ENCODE assay signal across 9 cellular contexts in the genomic region with DNA sequence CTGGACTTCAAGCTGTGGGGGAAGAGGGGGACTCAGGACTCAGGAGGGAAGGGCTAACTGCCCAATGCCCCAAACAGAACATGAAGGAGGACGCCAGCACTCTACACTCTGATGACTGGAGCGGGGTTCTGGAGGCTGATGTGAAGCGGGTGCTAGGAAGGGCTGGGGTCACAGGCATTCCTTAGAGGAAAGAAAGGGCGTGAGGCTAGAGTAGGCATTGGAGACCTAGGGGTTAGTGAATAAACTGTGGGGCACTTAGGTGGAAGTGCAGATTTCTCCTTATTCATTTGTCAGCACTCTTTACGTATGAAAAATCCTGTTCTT. TPM values are rescaled to one million over a fixed set of nuclear protein-coding genes. Genes with fewer than 3 reads are reported as not detected.
A peak's percentile ranks its signal among the peaks of the same experiment; 100 is the strongest.
DNase-seq lines count a peak whose midpoint lies in the region; ATAC-seq and TF ChIP-seq lines count a peak whose summit lies in the region.
"Had no signal": no experiment of that assay in that cellular context is flagged by ENCODE, and none has a peak within 500 bp of the region (broad histone marks: within the 10 kb centered on the region; RNA-seq: fewer than 3 reads in every experiment).

No MANE protein-coding gene starts in this region.

- TF ChIP-seq CTCF in activated B cell treated with CpG ODN at 0.5 μM for 24 hours (IDR thresholded peaks at IDR 0.05) (no peak), suprapubic skin (IDR thresholded peaks at IDR 0.05) (no peak), GM10248 (IDR thresholded peaks at IDR 0.05; ENCODE audit: control extremely low read depth, extremely low read depth, low read depth, missing control alignments) (no peak)

- POLR2A ChIA-PET in activated B cell treated with CpG ODN at 0.5 μM for 24 hours (lab: Charles Lee) (no interaction called here), GM10248 (lab: Yijun Ruan, JAX) (no interaction called here)

- H3K27ac ChIP-seq in suprapubic skin: peak overlapping the region; percentile 57
- H3K27ac ChIP-seq: WERI-Rb-1 had no signal

- intact Hi-C loops in activated B cell treated with CpG ODN at 0.5 μM for 24 hours (cut with micrococcal nuclease): loop anchor here (1.0 to 10.0 kb wide), 4 partner anchors 10 to 643 kb away; a partner anchor contains a TSS

- H3K27me3 Mint-ChIP-seq in activated naive CD8-positive, alpha-beta T cell: no peaks in the 10 kb centered on the region
- no peaks in the 10 kb centered on the region for H3K27me3 Mint-ChIP-seq in activated naive CD8-positive, alpha-beta T cell treated with anti-CD3 and anti-CD28 coated beads for 36 hours
- H3K27me3 Mint-ChIP-seq in activated B cell treated with CpG ODN at 0.5 μM for 24 hours: peaks cover 8% of the 10 kb centered on the region

- H3K4me3 ChIP-seq in suprapubic skin: peak overlapping the region; percentile 82

- peaks cover 32% of the 10 kb centered on the region for H3K4me1 ChIP-seq in suprapubic skin

- peaks cover 2% of the 10 kb centered on the region for H3K36me3 Mint-ChIP-seq in activated naive CD8-positive, alpha-beta T cell
- peaks cover 2% of the 10 kb centered on the region for H3K36me3 Mint-ChIP-seq in activated naive CD8-positive, alpha-beta T cell treated with anti-CD3 and anti-CD28 coated beads for 36 hours
- H3K36me3 Mint-ChIP-seq in activated B cell treated with CpG ODN at 0.5 μM for 24 hours (ENCODE audit: low read depth): peaks cover 18% of the 10 kb centered on the region

- H3K27me3 ChIP-seq in suprapubic skin: no peaks in the 10 kb centered on the region

- no peaks in the 10 kb centered on the region for H3K9me3 ChIP-seq in suprapubic skin

- ATAC-seq in activated B cell treated with CpG ODN at 0.5 μM for 24 hours (ENCODE audit: low read depth): no peak

- no peak for TF ChIP-seq EP300 in suprapubic skin (IDR thresholded peaks at IDR 0.05)

- H3K4me3 Mint-ChIP-seq in activated naive CD8-positive, alpha-beta T cell: peak overlapping the region; percentile 44
- no peak overlapping the region for H3K4me3 Mint-ChIP-seq in activated naive CD8-positive, alpha-beta T cell treated with anti-CD3 and anti-CD28 coated beads for 36 hours
- peak overlapping the region; percentile 58 for H3K4me3 Mint-ChIP-seq in activated B cell treated with CpG ODN at 0.5 μM for 24 hours

- no peak overlapping the region for H3K27ac Mint-ChIP-seq in activated naive CD8-positive, alpha-beta T cell
- no peak overlapping the region for H3K27ac Mint-ChIP-seq in activated naive CD8-positive, alpha-beta T cell treated with anti-CD3 and anti-CD28 coated beads for 36 hours
- H3K27ac Mint-ChIP-seq in activated B cell treated with CpG ODN at 0.5 μM for 24 hours: no peak overlapping the region

- no peak for DNase-seq in activated naive CD8-positive, alpha-beta T cell treated with anti-CD3 and anti-CD28 coated beads for 36 hours
- no peak for DNase-seq in activated B cell treated with CpG ODN at 0.5 μM for 24 hours
- peak; percentile 15 for DNase-seq in inferior parietal cortex (ENCODE audit: extremely low spot score)
- DNase-seq in suprapubic skin (ENCODE audit: low spot score in 2 of 2): peak in 1 of 2 donors; percentile 80
- DNase-seq in NCI-H446 treated with DMSO at 0.1 percent for 48 hours (lab: John Stamatoyannopoulos, UW): no peak
- DNase-seq in SKM-1 treated with dmso at 0.1 percent for 144 hours (lab: John Stamatoyannopoulos, UW; ENCODE audit: unreplicated experiment): no peak
- DNase-seq in GM10248 (ENCODE audit: extremely low spot score): no peak

- CTCF ChIA-PET in activated B cell treated with CpG ODN at 0.5 μM for 24 hours (lab: Charles Lee) (no interaction called here), GM10248 (lab: Yijun Ruan, JAX) (no interaction called here)

- TF ChIP-seq POLR2A in suprapubic skin (IDR thresholded peaks at IDR 0.05): no peak

- WGBS in suprapubic skin: 92% methylated on average over 5 of the region's 5 CpGs

- no peaks in the 10 kb centered on the region for H3K9me3 Mint-ChIP-seq in activated naive CD8-positive, alpha-beta T cell (ENCODE audit: low read depth)
- H3K9me3 Mint-ChIP-seq in activated naive CD8-positive, alpha-beta T cell treated with anti-CD3 and anti-CD28 coated beads for 36 hours: no peaks in the 10 kb centered on the region
- H3K9me3 Mint-ChIP-seq in activated B cell treated with CpG ODN at 0.5 μM for 24 hours: no peaks in the 10 kb centered on the region

- no peaks in the 10 kb centered on the region for H3K36me3 ChIP-seq in suprapubic skin
- H3K36me3 ChIP-seq: WERI-Rb-1 had no signal

- peaks cover 19% of the 10 kb centered on the region for H3K4me1 Mint-ChIP-seq in activated naive CD8-positive, alpha-beta T cell (ENCODE audit: low read depth)
- H3K4me1 Mint-ChIP-seq in activated naive CD8-positive, alpha-beta T cell treated with anti-CD3 and anti-CD28 coated beads for 36 hours: peaks cover 12% of the 10 kb centered on the region
- H3K4me1 Mint-ChIP-seq in activated B cell treated with CpG ODN at 0.5 μM for 24 hours: peaks cover 19% of the 10 kb centered on the region

RNA-seq across cellular contexts. Expression of a gene that starts 0.8 kb away (rescaled TPM):
- 1 to 10 TPM; 7.0 to 8.1 TPM for total RNA-seq in activated naive CD8-positive, alpha-beta T cell treated with anti-CD3 and anti-CD28 coated beads for 36 hours
- total RNA-seq in activated B cell treated with CpG ODN at 0.5 μM for 24 hours: 30.7 and 36.1 TPM in 2 replicates
- total RNA-seq in suprapubic skin: 100 to 1,000 TPM in 1 of 4 donors, 10 to 100 TPM in 3; 32.1 to 117 (median 38.0) TPM

RNA-seq across cellular contexts. Expression of a gene that starts 10.0 kb away (rescaled TPM):
- under 1 TPM; 0.42 to 0.58 TPM for total RNA-seq in activated naive CD8-positive, alpha-beta T cell treated with anti-CD3 and anti-CD28 coated beads for 36 hours
- total RNA-seq in activated B cell treated with CpG ODN at 0.5 μM for 24 hours (0.18 and 0.27 TPM in 2 replicates), suprapubic skin (10 to 100 TPM in 1 of 4 donors, 1 to 10 TPM in 3; 4.0 to 12.2 (median 7.3) TPM)
